In the genomic region with DNA sequence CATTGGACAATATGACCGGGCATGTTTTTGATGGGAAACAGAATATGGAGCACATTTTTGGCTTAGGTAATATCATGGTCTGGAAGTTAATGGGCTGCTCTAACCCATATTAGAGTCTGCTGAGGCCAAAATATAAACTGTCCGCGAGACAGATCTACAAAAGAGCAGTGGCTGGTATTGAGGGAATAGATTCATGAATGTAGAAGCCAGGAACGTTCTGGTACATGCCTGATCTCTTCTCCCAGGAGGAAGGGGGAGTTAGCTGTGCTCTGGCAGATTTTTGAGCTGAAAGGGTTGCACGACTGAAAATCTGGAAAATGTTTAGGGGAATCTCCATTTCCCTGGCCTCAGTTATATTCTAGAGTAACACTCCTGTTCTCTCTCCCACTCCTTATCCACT, we compare ENCODE assay signal across 22 cellular contexts. TPM values are rescaled to one million over a fixed set of nuclear protein-coding genes. Genes with fewer than 3 reads are reported as not detected.
DNase-seq lines count a peak whose midpoint lies in the region; ATAC-seq, FAIRE-seq and TF ChIP-seq lines count a peak whose summit lies in the region.
"Had no signal": no experiment of that assay in that cellular context is flagged by ENCODE, and none has a peak within 500 bp of the region (broad histone marks: within the 10 kb centered on the region; RNA-seq: fewer than 3 reads in every experiment).

No MANE protein-coding gene starts in this region.

- in situ Hi-C loops in HepG2 (cut with HindIII; ENCODE audit: extremely low pct_ligation_motif_present, low pct_unique_long_range_greater_than_20kb), result loop anchor here (5.0 kb wide), 1 partner anchor 125 kb away; no protein-coding TSS in a partner anchor

- intact Hi-C loops in Right ventricle myocardium inferior (cut with DNase I), result no loop called here
- intact Hi-C loops in HepG2 (cut with micrococcal nuclease; ENCODE audit: unreplicated experiment), result no loop called here
- intact Hi-C loops in right lobe of liver (cut with DNase I), result loop anchor here in 1 of 2 donors (10.0 kb wide), 1 partner anchor 127 kb away; no protein-coding TSS in a partner anchor

- no peak for DNase-seq in Right ventricle myocardium inferior (ENCODE audit: missing footprints)
- DNase-seq in right atrium auricular region (ENCODE audit: low spot score), result no peak
- DNase-seq in HepG2 (ENCODE audit: low spot score), result no peak
- DNase-seq in right lobe of liver, result no peak
- DNase-seq in progenitor cell of endocrine pancreas (ENCODE audit: low spot score, unreplicated experiment), result no peak
- no peak for DNase-seq in stimulated activated CD4-positive, alpha-beta T cell treated with anti-CD3 and anti-CD28 coated beads, Interleukin-15, amount 100 ng/mL, for 24 hours
- DNase-seq: Caco-2; CD4-positive, CD25-positive, alpha-beta regulatory T cell; CD8-positive, alpha-beta T cell; DMS153; DND-41; GM23248; H7; HCEC 1CT had no signal

- peaks cover 8% of the 10 kb centered on the region for H3K4me1 Mint-ChIP-seq in progenitor cell of endocrine pancreas (ENCODE audit: low read depth)

- ATAC-seq in Right ventricle myocardium inferior (peak; percentile 69), HepG2 (no peak), right lobe of liver (no peak)
- ATAC-seq: CD8-positive, alpha-beta T cell had no signal

- H3K79me2 ChIP-seq in HepG2 (ENCODE audit: insufficient read depth, low read length), result no peaks in the 10 kb centered on the region

- H3K27me3 ChIP-seq in right atrium auricular region (no peaks in the 10 kb centered on the region), HepG2 (ENCODE audit: control insufficient read depth in 1 of 2, insufficient read depth in 2 of 2, low read length in 2 of 2) (no peaks in the 10 kb centered on the region), right lobe of liver (no peaks in the 10 kb centered on the region)
- H3K27me3 ChIP-seq: BLaER1 had no signal

- no peak overlapping the region for H3K4me3 ChIP-seq in right atrium auricular region
- H3K4me3 ChIP-seq in HepG2 (replicated peaks in 1 of 3; ENCODE audit: insufficient read depth in 1 of 3, low read depth in 2 of 3, low read length in 3 of 3), result no peak overlapping the region
- no peak overlapping the region for H3K4me3 ChIP-seq in right lobe of liver
- H3K4me3 ChIP-seq: BLaER1, GM23248 had no signal

- H3K4me1 ChIP-seq in right atrium auricular region (peaks cover 0 to 8% of the 10 kb centered on the region in 2 donors), HepG2 (ENCODE audit: insufficient read depth, low read length) (peaks cover 43% of the 10 kb centered on the region), right lobe of liver (peaks cover 0 to 4% (median 1%) of the 10 kb centered on the region in 4 donors)
- H3K4me1 ChIP-seq: BLaER1 had no signal

- H3K27ac ChIP-seq in right atrium auricular region (no peak overlapping the region), HepG2 (ENCODE audit: extremely low read length, insufficient read depth, low read length) (no peak overlapping the region), right lobe of liver (no peak overlapping the region)
- H3K27ac ChIP-seq: 22Rv1, BLaER1, C4-2B, GM23248 had no signal

- 0 out of 2 replicates have a peak overlapping the region, but pooled peaks have one; percentile 15 for H3K4me2 ChIP-seq in HepG2 (ENCODE audit: low read depth, low read length)
- H3K4me2 ChIP-seq: BLaER1 had no signal

- H3K4me3 Mint-ChIP-seq in progenitor cell of endocrine pancreas (ENCODE audit: low read depth), result no peak overlapping the region
- H3K4me3 Mint-ChIP-seq: B cell; CD4-positive, CD25-positive, alpha-beta regulatory T cell; CD8-positive, alpha-beta T cell had no signal

- TF ChIP-seq POLR2A in HepG2 (IDR thresholded peaks at IDR 0.05; ENCODE audit: insufficient read depth in 1 of 2, low read depth in 2 of 2, low read length in 2 of 2) (no peak), right lobe of liver (IDR thresholded peaks at IDR 0.05) (no peak)

- BruUV-seq in HepG2 (replicated peaks; lab: Mats Ljungman, UMichigan), result no TSS peak

- TF ChIP-seq CTCF in right atrium auricular region (IDR thresholded peaks at IDR 0.05), result no peak
- no peak for TF ChIP-seq CTCF in HepG2 (CRISPR knock-in tag; IDR thresholded peaks at IDR 0.05)
- TF ChIP-seq CTCF in right lobe of liver (IDR thresholded peaks at IDR 0.05), result no peak
- no peak for TF ChIP-seq CTCF in progenitor cell of endocrine pancreas (IDR thresholded peaks at IDR 0.05; ENCODE audit: unreplicated experiment)

- POLR2A ChIA-PET in HepG2 (lab: Yijun Ruan, JAX), result no interaction called here

- no peak overlapping the region for H3K9ac ChIP-seq in HepG2 (ENCODE audit: insufficient read depth, low read depth, low read length)
- H3K9ac ChIP-seq: BLaER1, GM23248 had no signal

- H4K20me1 ChIP-seq in HepG2 (ENCODE audit: insufficient read depth, low read length), result no peaks in the 10 kb centered on the region
- H4K20me1 ChIP-seq: BLaER1 had no signal

- no peak for TF ChIP-seq RAD21 in HepG2 (CRISPR knock-in tag; IDR thresholded peaks at IDR 0.05)

- H3K36me3 ChIP-seq in right atrium auricular region, result no peaks in the 10 kb centered on the region
- no peaks in the 10 kb centered on the region for H3K36me3 ChIP-seq in HepG2 (replicated peaks in 1 of 2; ENCODE audit: control insufficient read depth in 1 of 2, insufficient read depth in 2 of 2, low read length in 2 of 2)
- no peaks in the 10 kb centered on the region for H3K36me3 ChIP-seq in right lobe of liver
- H3K36me3 ChIP-seq: BLaER1 had no signal

- WGBS in HepG2 (ENCODE audit: low lambda C conversion rate), result 63% methylated on average over 5 of the region's 5 CpGs
- WGBS in right lobe of liver (ENCODE audit: insufficient coverage, low coverage, low lambda C conversion rate, missing lambda C conversion rate), result 70% methylated on average over 5 of the region's 5 CpGs

- H3K27me3 Mint-ChIP-seq in progenitor cell of endocrine pancreas, result no peaks in the 10 kb centered on the region
- H3K27me3 Mint-ChIP-seq: CD4-positive, CD25-positive, alpha-beta regulatory T cell had no signal

- CTCF ChIA-PET in HepG2 (lab: Yijun Ruan, JAX; ENCODE audit: low intra/inter-chr PET ratio, low total read pairs), result interaction anchor here (4.2 kb wide), 1 partner anchor 103 kb away, joined by 48 read pairs; no protein-coding TSS in a partner anchor

- FAIRE-seq in HepG2 (lab: Jason Lieb, UNC), result no peak
- FAIRE-seq: A204.1, G401.6, GM12892, H1 had no signal

- H3K36me3 Mint-ChIP-seq in progenitor cell of endocrine pancreas (ENCODE audit: insufficient read depth), result no peaks in the 10 kb centered on the region
- H3K36me3 Mint-ChIP-seq: CD4-positive, CD25-positive, alpha-beta regulatory T cell; CD8-positive, alpha-beta T cell had no signal

- H3K27ac Mint-ChIP-seq in progenitor cell of endocrine pancreas, result peak overlapping the region; percentile 11
- H3K27ac Mint-ChIP-seq: B cell; CD4-positive, CD25-positive, alpha-beta regulatory T cell; CD8-positive, alpha-beta T cell had no signal

- no peak overlapping the region for H2AFZ ChIP-seq in HepG2 (ENCODE audit: low read length)
- H2AFZ ChIP-seq: GM23248 had no signal

- H3K9me3 ChIP-seq in right atrium auricular region (no peaks in the 10 kb centered on the region), HepG2 (ENCODE audit: low read length) (no peaks in the 10 kb centered on the region), right lobe of liver (no peaks in the 10 kb centered on the region)
- H3K9me3 ChIP-seq: BLaER1, Caco-2 had no signal

- no peaks in the 10 kb centered on the region for H3K9me3 Mint-ChIP-seq in progenitor cell of endocrine pancreas (ENCODE audit: low read depth)
- H3K9me3 Mint-ChIP-seq: CD8-positive, alpha-beta T cell had no signal

- TF ChIP-seq EP300 in HepG2 (IDR thresholded peaks at IDR 0.05; ENCODE audit: low read depth in 2 of 2, low read length in 2 of 2) (no peak), HepG2 (CRISPR knock-in tag; IDR thresholded peaks at IDR 0.05; ENCODE audit: borderline replicate concordance) (no peak)

RNA-seq across cellular contexts. Expression of gene ZFR, which starts 42.9 kb away (rescaled TPM):
- total RNA-seq in Right ventricle myocardium inferior (51.8 TPM), right atrium auricular region (10 to 100 TPM; 65.7 to 66.0 TPM), HepG2 (2016; rRNA removed; fragmentation: Illumina TruSeq; extraction: Trizol) (89.0 and 139 TPM in 2 replicates), right lobe of liver (10 to 100 TPM; 19.8 to 36.8 (median 25.8) TPM), progenitor cell of endocrine pancreas (75.6 and 78.6 TPM in 2 replicates)
- total RNA-seq in HepG2 (2016; cell fraction: cytosol; rRNA removed; fragmentation: Illumina TruSeq; extraction: Trizol; ENCODE audit: low read depth), result 22.0 and 24.1 TPM in 2 replicates
- 87.3 and 135 TPM in 2 replicates for total RNA-seq in HepG2 (2016; cell fraction: insoluble cytoplasmic fraction; rRNA removed; fragmentation: Illumina TruSeq; extraction: Trizol)
- 38.7 and 46.1 TPM in 2 replicates for total RNA-seq in HepG2 (2016; cell fraction: membrane; rRNA removed; fragmentation: Illumina TruSeq; extraction: Trizol)
- 78.3 and 83.8 TPM in 2 replicates for total RNA-seq in HepG2 (2016; cell fraction: nucleus; rRNA removed; fragmentation: Illumina TruSeq; extraction: Trizol)
- 77.1 and 92.8 TPM in 2 replicates for polyA plus RNA-seq in HepG2 (2011; rRNA removed)
- 59.0 and 61.6 TPM in 2 replicates for polyA plus RNA-seq in HepG2 (2011; cell fraction: cytosol; rRNA removed)
- polyA plus RNA-seq in HepG2 (2011; cell fraction: nucleus; rRNA removed), result 51.2 and 56.7 TPM in 2 replicates
- 42.8 and 59.8 TPM in 2 replicates for polyA plus RNA-seq in HepG2 (2012)
- polyA plus RNA-seq in HepG2 (2016; cell fraction: cytosol; fragmentation: Illumina TruSeq; extraction: Trizol; ENCODE audit: low read depth), result 4.2 and 5.3 TPM in 2 replicates
- polyA plus RNA-seq in HepG2 (2016; cell fraction: insoluble cytoplasmic fraction; fragmentation: Illumina TruSeq; extraction: Trizol; ENCODE audit: low read depth), result 105 and 109 TPM in 2 replicates
- polyA plus RNA-seq in HepG2 (2016; cell fraction: membrane; fragmentation: Illumina TruSeq; extraction: Trizol; ENCODE audit: low read depth), result 14.8 and 18.1 TPM in 2 replicates
- polyA plus RNA-seq in HepG2 (2016; cell fraction: nucleus; fragmentation: Illumina TruSeq; extraction: Trizol; ENCODE audit: insufficient read depth, low read depth), result 89.8 and 90.3 TPM in 2 replicates
- 293 and 343 TPM in 2 replicates for polyA minus RNA-seq in HepG2 (2011; rRNA and poly(A)+ RNA removed; ENCODE audit: low replicate concordance)
- 57.4 and 58.9 TPM in 2 replicates for polyA minus RNA-seq in HepG2 (2011; cell fraction: cytosol; rRNA and poly(A)+ RNA removed)
- polyA minus RNA-seq in HepG2 (2011; cell fraction: nucleus; rRNA and poly(A)+ RNA removed), result 77.6 and 92.6 TPM in 2 replicates
